26 cellular contexts compared by ENCODE assay signal in the genomic region with DNA sequence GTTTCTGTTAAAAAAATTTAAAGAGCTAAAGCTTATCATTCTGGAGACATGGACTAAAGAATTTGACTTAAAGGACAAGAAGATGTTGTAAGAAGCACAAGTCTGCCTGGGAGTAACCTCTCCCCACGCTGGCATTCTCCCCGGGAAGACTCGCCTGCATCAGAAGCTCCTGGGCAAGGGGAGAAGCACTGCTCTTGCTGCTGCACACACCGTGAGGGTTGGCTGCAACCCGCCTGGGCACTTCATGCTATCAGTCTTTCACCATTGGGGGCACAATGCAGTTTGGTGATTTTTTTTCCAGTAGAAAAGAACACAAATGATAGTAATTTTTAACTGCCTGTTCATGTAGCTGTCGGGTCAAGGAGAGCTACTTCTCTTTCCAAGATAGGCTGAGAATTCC.
"Had no signal": no experiment of that assay in that cellular context is flagged by ENCODE, and none has a peak within 500 bp of the region (broad histone marks: within the 10 kb centered on the region; RNA-seq: fewer than 3 reads in every experiment).

No MANE protein-coding gene starts in this region.

- H3K27ac ChIP-seq: brain microvascular endothelial cell, cardiac muscle cell, SJSA1 had no signal

- H3K4me3 Mint-ChIP-seq: activated naive CD4-positive, alpha-beta T cell treated with anti-CD3 and anti-CD28 coated beads, Interleukin-2, amount 10 ng/mL, durations not matched to agents 7 days and 5 days; activated naive CD8-positive, alpha-beta T cell treated with anti-CD3 and anti-CD28 coated beads for 36 hours; activated T-helper 17 cell treated with anti-CD3 and anti-CD28 coated beads, Interleukin-2, amount 50 U/mL, for 72 hours; T-helper 1 cell treated with Interleukin-12 subunit alpha and Interleukin-12 subunit beta and Interleukin-4 antibody, amounts not matched to agents 30 μg/mL and 1 μg/mL, for 36 hours had no signal

- ATAC-seq: activated T-helper 17 cell treated with anti-CD3 and anti-CD28 coated beads, Interleukin-2, amount 50 U/mL, for 72 hours; PC-3 had no signal

- H3K4me1 ChIP-seq: SJSA1 had no signal

- H3K27ac Mint-ChIP-seq: activated naive CD4-positive, alpha-beta T cell treated with anti-CD3 and anti-CD28 coated beads, Interleukin-2, amount 10 ng/mL, durations not matched to agents 7 days and 5 days; activated naive CD8-positive, alpha-beta T cell treated with anti-CD3 and anti-CD28 coated beads for 36 hours; activated T-helper 17 cell treated with anti-CD3 and anti-CD28 coated beads, Interleukin-2, amount 50 U/mL, for 72 hours; T-helper 1 cell treated with Interleukin-12 subunit alpha and Interleukin-12 subunit beta and Interleukin-4 antibody, amounts not matched to agents 30 μg/mL and 1 μg/mL, for 36 hours had no signal

- FAIRE-seq: RCC 7860 had no signal

- H3K4me3 ChIP-seq: cardiac muscle cell, SJSA1 had no signal

- DNase-seq: activated CD4-positive, alpha-beta T cell treated with anti-CD3 and anti-CD28 coated beads for 48 hours; activated CD4-positive, alpha-beta T cell treated with anti-CD3 and anti-CD28 coated beads, Interleukin-2, amount 50 U/mL, for 48 hours; activated CD4-positive, CD25-positive, alpha-beta regulatory T cell treated with anti-CD3 and anti-CD28 coated beads, Interleukin-2, amount 50 U/mL, for 72 hours; activated CD8-positive, alpha-beta memory T cell treated with anti-CD3 and anti-CD28 coated beads for 24 hours; activated gamma-delta T cell treated with Interleukin-2 at 50 U/mL for 16 hours; activated naive CD4-positive, alpha-beta T cell treated with anti-CD3 and anti-CD28 coated beads, Interleukin-2, amount 10 ng/mL, durations not matched to agents 7 days and 5 days; activated naive CD8-positive, alpha-beta T cell treated with anti-CD3 and anti-CD28 coated beads for 36 hours; activated T-cell treated with anti-CD3 and anti-CD28 coated beads, Interleukin-2, amount 50 U/mL, for 48 hours; brain microvascular endothelial cell; MM.1S; NCI-H1105; NCI-H1436; NCI-H1694 treated with DMSO at 0.1 percent for 48 hours; NCI-H2029 treated with DMSO at 0.1 percent for 48 hours; NCI-H2171; NCI-H2227 treated with DMSO at 0.1 percent for 48 hours; NCI-H446 treated with DMSO at 0.1 percent for 48 hours; NCI-H526; NCI-H774; PC-3; SHP77 had no signal

- H3K27me3 ChIP-seq: brain microvascular endothelial cell, cardiac muscle cell, SJSA1 had no signal

- H3K9me3 Mint-ChIP-seq: activated naive CD4-positive, alpha-beta T cell treated with anti-CD3 and anti-CD28 coated beads, Interleukin-2, amount 10 ng/mL, durations not matched to agents 7 days and 5 days; T-helper 1 cell treated with Interleukin-12 subunit alpha and Interleukin-12 subunit beta and Interleukin-4 antibody, amounts not matched to agents 30 μg/mL and 1 μg/mL, for 36 hours had no signal

- H3K36me3 ChIP-seq: brain microvascular endothelial cell had no signal

- H3K4me1 Mint-ChIP-seq: activated naive CD4-positive, alpha-beta T cell treated with anti-CD3 and anti-CD28 coated beads, Interleukin-2, amount 10 ng/mL, durations not matched to agents 7 days and 5 days; activated naive CD8-positive, alpha-beta T cell treated with anti-CD3 and anti-CD28 coated beads for 36 hours; activated T-helper 17 cell treated with anti-CD3 and anti-CD28 coated beads, Interleukin-2, amount 50 U/mL, for 72 hours had no signal

- H3K36me3 Mint-ChIP-seq: activated naive CD4-positive, alpha-beta T cell treated with anti-CD3 and anti-CD28 coated beads, Interleukin-2, amount 10 ng/mL, durations not matched to agents 7 days and 5 days; activated naive CD8-positive, alpha-beta T cell treated with anti-CD3 and anti-CD28 coated beads for 36 hours had no signal
